Comparison of ENCODE assay signal across 1 cellular context in genomic region chr9:127109212-127109711, GRCh38.
TF ChIP-seq lines count a peak whose summit lies in the region.

No MANE protein-coding gene starts in this region.

TF ChIP-seq in HepG2, 621 proteins besides CTCF, POLR2A, EP300 and RAD21 (continued from another document):
- TF ChIP-seq FOSL1 (CRISPR knock-in tag; IDR thresholded peaks at IDR 0.05; ENCODE audit: borderline replicate concordance) (no peak), ZNF432 (CRISPR knock-in tag; IDR thresholded peaks at IDR 0.05; ENCODE audit: borderline replicate concordance) (no peak), PITX1 (CRISPR knock-in tag; IDR thresholded peaks at IDR 0.05) (peak; percentile 12; the same call in 1 of the 2 replicates), PHF21A (CRISPR knock-in tag; IDR thresholded peaks at IDR 0.05) (peak; percentile 84), ZSCAN20 (CRISPR knock-in tag; IDR thresholded peaks at IDR 0.05; ENCODE audit: borderline replicate concordance) (no peak), TEAD3 (CRISPR knock-in tag; optimal IDR thresholded peaks at IDR 0.05; ENCODE audit: borderline replicate concordance) (peak; percentile 45), NR2F6 (IDR thresholded peaks at IDR 0.05) (peak; percentile 26), NR2F6 (CRISPR knock-in tag; IDR thresholded peaks at IDR 0.05) (no peak), ZNF512B (CRISPR knock-in tag; IDR thresholded peaks at IDR 0.05; ENCODE audit: borderline replicate concordance) (no peak), HMGA1 (CRISPR knock-in tag; conservative IDR thresholded peaks at IDR 0.05) (no peak)
TF ChIP-seq in HepG2: peak in this region for 77.
